In the genomic region with DNA sequence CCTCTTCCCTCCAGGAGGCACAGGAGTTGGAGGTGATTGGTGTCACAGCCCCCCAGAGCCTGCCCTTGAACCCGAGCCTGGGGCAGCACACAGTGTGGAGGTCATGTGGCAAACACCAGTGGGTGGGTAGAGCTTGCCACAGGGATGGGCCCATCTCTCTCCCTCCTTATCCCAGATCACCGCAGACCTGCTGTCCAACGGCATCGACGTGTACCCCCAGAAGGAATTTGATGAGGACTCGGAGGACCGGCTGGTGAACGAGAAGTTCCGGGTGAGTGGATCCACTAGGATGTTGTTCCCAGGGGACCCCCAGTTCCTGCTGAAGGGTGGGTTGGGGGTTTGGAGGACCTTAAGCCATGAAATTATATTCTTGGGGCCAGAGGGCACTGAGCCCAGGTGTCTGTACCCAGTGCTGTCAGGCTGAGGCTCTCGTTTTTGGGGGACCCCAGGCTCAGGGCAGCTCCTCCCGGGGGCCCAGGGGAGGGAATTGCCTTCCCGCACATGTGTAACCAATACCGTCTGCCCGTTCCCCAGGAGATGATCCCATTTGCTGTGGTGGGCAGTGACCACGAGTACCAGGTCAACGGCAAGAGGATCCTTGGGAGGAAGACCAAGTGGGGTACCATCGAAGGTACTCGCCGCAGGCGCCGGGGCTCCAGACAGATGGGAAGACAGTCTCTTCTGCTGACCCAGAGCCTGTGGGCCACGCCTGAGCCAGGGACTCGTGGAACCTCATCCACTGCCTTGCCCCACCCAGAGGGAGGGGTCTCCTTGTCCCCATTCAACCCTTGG, we compare ENCODE assay signal across 13 cellular contexts.
DNase-seq lines count a peak whose midpoint lies in the region; ATAC-seq, FAIRE-seq and TF ChIP-seq lines count a peak whose summit lies in the region.
"Had no signal": no experiment of that assay in that cellular context is flagged by ENCODE, and none has a peak within 500 bp of the region (broad histone marks: within the 10 kb centered on the region; RNA-seq: fewer than 3 reads in every experiment).

No MANE protein-coding gene starts in this region.

- no peaks in the 10 kb centered on the region for H3K9me3 ChIP-seq in CD8-positive, alpha-beta T cell (ENCODE audit: low read length)
- H3K9me3 ChIP-seq in GM12878 (replicated peaks; ENCODE audit: control insufficient read depth, insufficient read depth, low read length): no peaks in the 10 kb centered on the region
- peaks cover 0 to 9% of the 10 kb centered on the region in 2 donors for H3K9me3 ChIP-seq in neuronal stem cell (replicated peaks in 1 of 2; ENCODE audit: control insufficient read depth in 2 of 2, insufficient read depth in 1 of 2, low read depth in 1 of 2, low read length in 2 of 2)
- no peaks in the 10 kb centered on the region for H3K9me3 ChIP-seq in stomach
- H3K9me3 ChIP-seq: tibial nerve had no signal

- no peaks in the 10 kb centered on the region for H3K27me3 Mint-ChIP-seq in CD8-positive, alpha-beta T cell (ENCODE audit: low read depth)

- peak overlapping the region; percentile 47 for H3K4me3 Mint-ChIP-seq in CD8-positive, alpha-beta T cell

- in situ Hi-C loops in GM18951 (cut with MboI; ENCODE audit: low sequenced_read_pairs, unreplicated experiment): loop anchor here (10.0 kb wide), 1 partner anchor 168 kb away; no protein-coding TSS in a partner anchor
- in situ Hi-C loops in GM12878 (cut with MboI): loop anchor here (5.0 kb wide), 2 partner anchors 65 to 165 kb away; no protein-coding TSS in a partner anchor

- ATAC-seq in CD8-positive, alpha-beta T cell: no peak
- ATAC-seq in GM12878 (no peak), HG03442 (IDR thresholded peaks at IDR 0.05; ENCODE audit: unreplicated experiment) (no peak)

- H2BK5ac ChIP-seq in neuronal stem cell (ENCODE audit: low read length): no peak overlapping the region

- peaks cover 83% of the 10 kb centered on the region for H3K36me3 Mint-ChIP-seq in CD8-positive, alpha-beta T cell

- POLR2A ChIA-PET in CD8-positive, alpha-beta T cell (lab: Charles Lee): interaction anchor here (1.0 to 1.3 kb wide), 4 partner anchors 40 to 161 kb away, joined by 3 to 4 read pairs (median 3); no protein-coding TSS in a partner anchor
- POLR2A ChIA-PET in GM12878 (lab: Charles Lee): no interaction called here

- H2BK15ac ChIP-seq in neuronal stem cell (ENCODE audit: low read length): no peak overlapping the region

- H3K9me3 Mint-ChIP-seq in CD8-positive, alpha-beta T cell: no peaks in the 10 kb centered on the region

- peaks cover 32% of the 10 kb centered on the region for H3K4me1 Mint-ChIP-seq in CD8-positive, alpha-beta T cell (ENCODE audit: low read depth)

- H3K27ac ChIP-seq in CD8-positive, alpha-beta T cell (ENCODE audit: low read depth, low read length): no peak overlapping the region
- no peak overlapping the region for H3K27ac ChIP-seq in GM12878 (ENCODE audit: control insufficient read depth, insufficient read depth)
- peak overlapping the region; percentile 50 for H3K27ac ChIP-seq in neuronal stem cell (replicated peaks; ENCODE audit: low read length)
- H3K27ac ChIP-seq in stomach: peak overlapping the region in 1 of 5 donors; percentile 68

- peaks cover 31% of the 10 kb centered on the region for H3K4me1 ChIP-seq in CD8-positive, alpha-beta T cell (ENCODE audit: insufficient read depth, low read length)
- H3K4me1 ChIP-seq in GM12878 (ENCODE audit: control insufficient read depth, insufficient read depth, low read length): peaks cover 16% of the 10 kb centered on the region
- peaks cover 2 to 7% of the 10 kb centered on the region in 2 donors for H3K4me1 ChIP-seq in neuronal stem cell (ENCODE audit: control insufficient read depth in 2 of 2, insufficient read depth in 1 of 2, low read depth in 1 of 2, low read length in 2 of 2)
- peaks cover 12 to 40% (median 27%) of the 10 kb centered on the region in 4 donors for H3K4me1 ChIP-seq in stomach

- H3K36me3 ChIP-seq in CD8-positive, alpha-beta T cell (ENCODE audit: insufficient read depth, low read length): peaks cover 82% of the 10 kb centered on the region
- H3K36me3 ChIP-seq in GM12878 (ENCODE audit: control insufficient read depth in 2 of 2, insufficient read depth in 2 of 2, low read length in 1 of 2) (peaks cover 34 to 72% of the 10 kb centered on the region in 2 experiments), neuronal stem cell (replicated peaks in 1 of 2; ENCODE audit: control insufficient read depth in 2 of 2, insufficient read depth in 2 of 2, low read length in 2 of 2) (peaks cover 64 to 94% of the 10 kb centered on the region in 2 donors), stomach (peaks cover 81 to 100% (median 95%) of the 10 kb centered on the region in 4 donors)

- intact Hi-C loops in CD8-positive, alpha-beta T cell (cut with DNase I, micrococcal nuclease): loop anchor here in 1 of 2 experiments (10.0 kb wide), 1 partner anchor 398 kb away; no protein-coding TSS in a partner anchor
- intact Hi-C loops in GM12878 (cut with micrococcal nuclease; ENCODE audit: unreplicated experiment) (no loop called here), stomach (cut with DNase I; ENCODE audit: low total_unique reads) (loop anchor here (5.0 kb wide), 2 partner anchors 60 to 160 kb away; no protein-coding TSS in a partner anchor)

- no peaks in the 10 kb centered on the region for H4K20me1 ChIP-seq in GM12878 (ENCODE audit: control insufficient read depth, insufficient read depth)

- TF ChIP-seq EP300 in GM12878 (IDR thresholded peaks at IDR 0.05; ENCODE audit: borderline replicate concordance in 1 of 2, control insufficient read depth in 1 of 2, low read depth in 2 of 2, low read length in 2 of 2): no peak
- no peak for TF ChIP-seq EP300 in stomach (IDR thresholded peaks at IDR 0.05)

- H4K91ac ChIP-seq in neuronal stem cell (ENCODE audit: low read depth, low read length, poor library complexity): no peak overlapping the region

- TF ChIP-seq POLR2A in GM18951 (IDR thresholded peaks at IDR 0.05; ENCODE audit: extremely low read depth, insufficient read depth, insufficient read length): peak; percentile 30
- TF ChIP-seq POLR2A in GM12878 (IDR thresholded peaks at IDR 0.05; ENCODE audit: low read depth, low read length): no peak
- no peak for TF ChIP-seq POLR2A in stomach (IDR thresholded peaks at IDR 0.05)

- RAD21 ChIA-PET in GM12878 (lab: Charles Lee; ENCODE audit: unreplicated experiment): interaction anchor here (0.6 to 2.7 kb wide), 2 partner anchors 52 to 351 kb away, joined by 3 to 11 read pairs; no protein-coding TSS in a partner anchor

- H3K9ac ChIP-seq in GM12878 (ENCODE audit: control insufficient read depth, insufficient read depth, low read length) (no peak overlapping the region), neuronal stem cell (ENCODE audit: low read depth, low read length, poor library complexity) (no peak overlapping the region)

- TF ChIP-seq CTCF in CD8-positive, alpha-beta T cell (IDR thresholded peaks at IDR 0.05): no peak
- no peak for TF ChIP-seq CTCF in GM12878 (IDR thresholded peaks at IDR 0.05 in 2 of 3, conservative IDR thresholded peaks at IDR 0.05 in 1 of 3; ENCODE audit: control insufficient read depth in 2 of 3, extremely low read depth in 1 of 3, insufficient read depth in 1 of 3, low read depth in 3 of 3, low read length in 3 of 3)
- no peak for TF ChIP-seq CTCF in stomach (IDR thresholded peaks at IDR 0.05)

- SMC1A ChIA-PET in GM12878 (lab: Charles Lee; ENCODE audit: uncharacterized antibody, unreplicated experiment): interaction anchor here (1.2 to 2.4 kb wide), 3 partner anchors 30 to 62 kb away, joined by 3 to 12 read pairs (median 8); no protein-coding TSS in a partner anchor

- peak overlapping the region; percentile 20 for H3K23ac ChIP-seq in neuronal stem cell (ENCODE audit: low read depth, low read length, poor library complexity)

- H3K14ac ChIP-seq in neuronal stem cell (ENCODE audit: low read length): no peak overlapping the region

- BruUV-seq in GM12878 (replicated peaks; lab: Mats Ljungman, UMichigan): no TSS peak

- no peak for FAIRE-seq in GM12878 (lab: Jason Lieb, UNC)
- FAIRE-seq: H1 had no signal

- peaks cover 13% of the 10 kb centered on the region for H3K79me1 ChIP-seq in neuronal stem cell (ENCODE audit: low read depth, low read length)

- H3K4me2 ChIP-seq in GM12878 (ENCODE audit: control insufficient read depth, insufficient read depth) (no peak overlapping the region), neuronal stem cell (ENCODE audit: insufficient read depth, low read length, poor library complexity, severe bottlenecking) (no peak overlapping the region)
- H3K4me2 ChIP-seq: smooth muscle cell had no signal

- peak overlapping the region; percentile 63 for H2AK5ac ChIP-seq in neuronal stem cell (ENCODE audit: low read depth, low read length)

- H3K27me3 ChIP-seq in CD8-positive, alpha-beta T cell (ENCODE audit: insufficient read depth, low read length): no peaks in the 10 kb centered on the region
- no peaks in the 10 kb centered on the region for H3K27me3 ChIP-seq in GM12878 (replicated peaks in 1 of 2; ENCODE audit: control insufficient read depth in 2 of 2, insufficient read depth in 2 of 2, low read length in 1 of 2)
- no peaks in the 10 kb centered on the region for H3K27me3 ChIP-seq in neuronal stem cell (ENCODE audit: control insufficient read depth in 3 of 3, insufficient read depth in 3 of 3, low read depth in 1 of 3, low read length in 3 of 3)
- no peaks in the 10 kb centered on the region for H3K27me3 ChIP-seq in stomach
- H3K27me3 ChIP-seq: tibial nerve had no signal

- H2BK120ac ChIP-seq in neuronal stem cell (ENCODE audit: low read depth, low read length): no peak overlapping the region

- no peaks in the 10 kb centered on the region for H3K79me2 ChIP-seq in GM12878 (ENCODE audit: control insufficient read depth, insufficient read depth, low read length)

- peak overlapping the region; percentile 17 for H4K8ac ChIP-seq in neuronal stem cell (ENCODE audit: low read depth, low read length)

- peak in 1 of 7 experiments; percentile 15 for DNase-seq in CD8-positive, alpha-beta T cell
- no peak for DNase-seq in GM12878 (ENCODE audit: low read depth, low spot score)
- DNase-seq in neuronal stem cell (ENCODE audit: low spot score): no peak
- DNase-seq in CD1c-positive myeloid dendritic cell (ENCODE audit: extremely low spot score): no peak
- no peak for DNase-seq in NCI-H82 treated with DMSO at 0.1 percent for 48 hours (lab: John Stamatoyannopoulos, UW; ENCODE audit: unreplicated experiment)
- DNase-seq in stomach: no peak
- DNase-seq: amniotic stem cell, NCI-H2081 had no signal

- H3K27ac Mint-ChIP-seq in CD8-positive, alpha-beta T cell: peak overlapping the region; percentile 84

- no peak overlapping the region for H3K18ac ChIP-seq in neuronal stem cell (ENCODE audit: low read length)

- 82% methylated on average over 23 of the region's 23 CpGs for WGBS in GM12878 (ENCODE audit: insufficient coverage, insufficient replicate concordance, low lambda C conversion rate, missing lambda C conversion rate)
- no CpG with 5 or more reads among the region's 23 CpGs for WGBS in neuronal stem cell (ENCODE audit: extremely low coverage in 2 of 2, insufficient read length in 2 of 2, insufficient replicate concordance in 1 of 2), 2 donors
- WGBS in stomach, 5 donors: 82 to 87% (median 87%) methylated on average over 23 of the region's 23 CpGs

- no peak overlapping the region for H3K4ac ChIP-seq in neuronal stem cell (ENCODE audit: low read length)

- H2AFZ ChIP-seq in GM12878 (ENCODE audit: control insufficient read depth, low read depth, low read length) (no peak overlapping the region), neuronal stem cell (ENCODE audit: low read length) (no peak overlapping the region)

- no peak for TF ChIP-seq RAD21 in GM12878 (IDR thresholded peaks at IDR 0.05; ENCODE audit: insufficient read depth, low read depth, low read length)

- no peak overlapping the region for H3K4me3 ChIP-seq in CD8-positive, alpha-beta T cell (ENCODE audit: low read depth, low read length)
- H3K4me3 ChIP-seq in GM12878 (no peak overlapping the region), neuronal stem cell (ENCODE audit: low read length in 2 of 2) (no peak overlapping the region), stomach (no peak overlapping the region)
- H3K4me3 ChIP-seq: smooth muscle cell, tibial nerve had no signal

- H2BK12ac ChIP-seq in neuronal stem cell (ENCODE audit: low read length): peak overlapping the region; percentile 3

- CTCF ChIA-PET in CD8-positive, alpha-beta T cell (lab: Charles Lee): interaction anchor here (0.6 to 8.7 kb wide), 13 partner anchors 9 to 162 kb away, joined by 3 to 75 read pairs (median 3); no protein-coding TSS in a partner anchor
- CTCF ChIA-PET in GM12878 (lab: Yijun Ruan, JAX): interaction anchor here (0.9 to 4.6 kb wide), 4 partner anchors 52 to 161 kb away, joined by 3 to 45 read pairs (median 3); no protein-coding TSS in a partner anchor
